ENCODE assay signal across 13 cellular contexts in the genomic region with DNA sequence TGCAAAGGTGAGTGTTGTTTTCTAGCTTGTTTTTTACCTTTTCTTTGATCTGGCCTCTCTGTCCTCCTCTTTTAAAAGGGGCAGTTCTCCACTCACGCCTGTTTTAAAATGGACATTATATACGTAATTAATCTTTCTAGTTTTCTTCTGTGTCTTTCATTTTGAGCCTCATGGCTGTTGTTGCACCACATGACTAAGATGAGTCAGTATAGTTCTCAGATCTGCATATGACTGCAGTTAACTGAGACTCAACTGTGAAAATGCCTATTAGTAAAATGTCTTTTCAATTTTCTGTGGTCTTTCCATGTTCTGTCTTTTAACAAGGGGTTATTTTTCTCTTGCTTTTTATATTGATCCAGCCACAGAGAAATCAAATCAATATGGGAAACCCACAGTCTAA.
DNase-seq lines count a peak whose midpoint lies in the region; ATAC-seq and TF ChIP-seq lines count a peak whose summit lies in the region.
"Had no signal": no experiment of that assay in that cellular context is flagged by ENCODE, and none has a peak within 500 bp of the region (broad histone marks: within the 10 kb centered on the region; RNA-seq: fewer than 3 reads in every experiment).

No MANE protein-coding gene starts in this region.

- peak; percentile 52 for DNase-seq in iris pigment epithelial cell (ENCODE audit: low read depth)
- no peak for DNase-seq in upper lobe of right lung
- DNase-seq in mucosa of descending colon, result no peak
- DNase-seq in testis, result no peak
- DNase-seq: activated T-cell treated with anti-CD3 and anti-CD28 coated beads, Interleukin-2, amount 50 U/mL, for 1 hour; GM23248; hippocampal formation; stimulated activated naive CD4-positive, alpha-beta T cell had no signal

- H3K36me3 ChIP-seq in upper lobe of right lung, result no peaks in the 10 kb centered on the region
- H3K36me3 ChIP-seq in mucosa of descending colon (ENCODE audit: low read depth), result no peaks in the 10 kb centered on the region
- no peaks in the 10 kb centered on the region for H3K36me3 ChIP-seq in testis (ENCODE audit: low read depth, missing control alignments)

- TF ChIP-seq POLR2A in testis (IDR thresholded peaks at IDR 0.05), result no peak

- 93 to 95% methylated on average over 2 of the region's 2 CpGs for WGBS in testis, 2 donors

- intact Hi-C loops in upper lobe of right lung (cut with DNase I), result no loop called here
- intact Hi-C loops in mucosa of descending colon (cut with DNase I, micrococcal nuclease), result no loop called here
- intact Hi-C loops in testis (cut with DNase I; ENCODE audit: low total_unique reads), result no loop called here

- H3K27me3 ChIP-seq in upper lobe of right lung (no peaks in the 10 kb centered on the region), testis (no peaks in the 10 kb centered on the region)

- TF ChIP-seq CTCF in upper lobe of right lung (IDR thresholded peaks at IDR 0.05) (no peak), mucosa of descending colon (IDR thresholded peaks at IDR 0.05) (no peak), testis (IDR thresholded peaks at IDR 0.05) (no peak)

- ATAC-seq in GM18868 (IDR thresholded peaks at IDR 0.05; ENCODE audit: unreplicated experiment), result peak; percentile 91
- peak; percentile 77 for ATAC-seq in GM21825 (IDR thresholded peaks at IDR 0.05; ENCODE audit: unreplicated experiment)
- peak; percentile 90 for ATAC-seq in HG03442 (IDR thresholded peaks at IDR 0.05; ENCODE audit: unreplicated experiment)
- no peak for ATAC-seq in upper lobe of right lung
- ATAC-seq in mucosa of descending colon, result no peak
- no peak for ATAC-seq in GM21737 (IDR thresholded peaks at IDR 0.05; ENCODE audit: unreplicated experiment)

- H3K4me3 ChIP-seq in upper lobe of right lung, result no peak overlapping the region
- no peak overlapping the region for H3K4me3 ChIP-seq in mucosa of descending colon
- no peak overlapping the region for H3K4me3 ChIP-seq in testis
- H3K4me3 ChIP-seq: GM23248, smooth muscle cell had no signal

- no peaks in the 10 kb centered on the region for H3K9me3 ChIP-seq in upper lobe of right lung
- no peaks in the 10 kb centered on the region for H3K9me3 ChIP-seq in mucosa of descending colon
- no peaks in the 10 kb centered on the region for H3K9me3 ChIP-seq in testis

- H3K27ac ChIP-seq in upper lobe of right lung, result no peak overlapping the region
- no peak overlapping the region for H3K27ac ChIP-seq in testis
- H3K27ac ChIP-seq: GM23248 had no signal

- H3K4me1 ChIP-seq in upper lobe of right lung (no peaks in the 10 kb centered on the region), mucosa of descending colon (ENCODE audit: low read depth) (no peaks in the 10 kb centered on the region), testis (no peaks in the 10 kb centered on the region)

Comparison
In these comparisons a context has a peak if more than half of its experiments do, and no peak if none do; other contexts are left out.
1. ATAC-seq: peak in GM18868 (single experiment), GM21825 (single experiment) and HG03442 (single experiment); none in upper lobe of right lung (single experiment), mucosa of descending colon (single experiment) and GM21737 (single experiment).